In genomic region chr3:123883656-123884257, GRCh38 we compare ENCODE assay signal across 8 cellular contexts. TPM values are rescaled to one million over a fixed set of nuclear protein-coding genes. Genes with fewer than 3 reads are reported as not detected.
A peak's percentile ranks its signal among the peaks of the same experiment; 100 is the strongest.
DNase-seq lines count a peak whose midpoint lies in the region; ATAC-seq and TF ChIP-seq lines count a peak whose summit lies in the region.

No MANE protein-coding gene starts in this region.

- H3K4me3 ChIP-seq in right lobe of liver (peak overlapping the region; percentile 45 to 56 (median 46)), upper lobe of right lung (peak overlapping the region; percentile 53)

- WGBS in right lobe of liver (ENCODE audit: insufficient coverage, low coverage, low lambda C conversion rate, missing lambda C conversion rate): 16% methylated on average over 13 of the region's 44 CpGs

- H3K27ac ChIP-seq in right lobe of liver (no peak overlapping the region), upper lobe of right lung (no peak overlapping the region)

- intact Hi-C loops in right lobe of liver (cut with DNase I): no loop called here
- intact Hi-C loops in upper lobe of right lung (cut with DNase I): no loop called here

- H3K9me3 Mint-ChIP-seq in activated T-cell treated with anti-CD3 and anti-CD28 coated beads, Interleukin-2, amount 50 U/mL, for 72 hours: no peaks in the 10 kb centered on the region
- H3K9me3 Mint-ChIP-seq in activated T-cell treated with anti-CD3 and anti-CD28 coated beads, Interleukin-2, amount 50 U/mL, for 4 hours: no peaks in the 10 kb centered on the region
- peaks cover 0 to 11% (median 6%) of the 10 kb centered on the region in 5 experiments for H3K9me3 Mint-ChIP-seq in brain

- no peak for TF ChIP-seq CTCF in brain (conservative IDR thresholded peaks at IDR 0.05)
- no peak for TF ChIP-seq CTCF in right lobe of liver (IDR thresholded peaks at IDR 0.05)
- TF ChIP-seq CTCF in upper lobe of right lung (IDR thresholded peaks at IDR 0.05): no peak

- peak overlapping the region; percentile 73 for H3K4me3 Mint-ChIP-seq in activated T-cell treated with anti-CD3 and anti-CD28 coated beads, Interleukin-2, amount 50 U/mL, for 72 hours
- no peak overlapping the region for H3K4me3 Mint-ChIP-seq in activated T-cell treated with anti-CD3 and anti-CD28 coated beads, Interleukin-2, amount 50 U/mL, for 4 hours
- peak overlapping the region; percentile 64 to 84 (median 73) for H3K4me3 Mint-ChIP-seq in brain

- H3K4me1 Mint-ChIP-seq in activated T-cell treated with anti-CD3 and anti-CD28 coated beads, Interleukin-2, amount 50 U/mL, for 72 hours (ENCODE audit: low read depth): peaks cover 9% of the 10 kb centered on the region
- peaks cover 13% of the 10 kb centered on the region for H3K4me1 Mint-ChIP-seq in activated T-cell treated with anti-CD3 and anti-CD28 coated beads, Interleukin-2, amount 50 U/mL, for 4 hours (ENCODE audit: low read depth)
- H3K4me1 Mint-ChIP-seq in brain: peaks cover 5% of the 10 kb centered on the region

- H3K36me3 ChIP-seq in right lobe of liver (no peaks in the 10 kb centered on the region), upper lobe of right lung (no peaks in the 10 kb centered on the region)

- H3K4me1 ChIP-seq in right lobe of liver: peaks cover 0 to 18% (median 2%) of the 10 kb centered on the region in 4 donors
- peaks cover 7% of the 10 kb centered on the region for H3K4me1 ChIP-seq in upper lobe of right lung

- H3K36me3 Mint-ChIP-seq in activated T-cell treated with anti-CD3 and anti-CD28 coated beads, Interleukin-2, amount 50 U/mL, for 72 hours (ENCODE audit: insufficient read depth in 2 of 2): no peaks in the 10 kb centered on the region
- H3K36me3 Mint-ChIP-seq in activated T-cell treated with anti-CD3 and anti-CD28 coated beads, Interleukin-2, amount 50 U/mL, for 4 hours (ENCODE audit: insufficient read depth): no peaks in the 10 kb centered on the region
- H3K36me3 Mint-ChIP-seq in brain: no peaks in the 10 kb centered on the region

- H3K27me3 ChIP-seq in right lobe of liver: no peaks in the 10 kb centered on the region
- H3K27me3 ChIP-seq in upper lobe of right lung: peaks cover 7% of the 10 kb centered on the region

- no peak overlapping the region for H3K27ac Mint-ChIP-seq in activated T-cell treated with anti-CD3 and anti-CD28 coated beads, Interleukin-2, amount 50 U/mL, for 72 hours
- H3K27ac Mint-ChIP-seq in brain: no peak overlapping the region

- no peaks in the 10 kb centered on the region for H3K9me3 ChIP-seq in right lobe of liver
- no peaks in the 10 kb centered on the region for H3K9me3 ChIP-seq in upper lobe of right lung

- no peak for TF ChIP-seq POLR2A in right lobe of liver (IDR thresholded peaks at IDR 0.05)

- no peak for ATAC-seq in activated T-cell treated with anti-CD3 and anti-CD28 coated beads, Interleukin-2, amount 50 U/mL, for 72 hours (replicated peaks in 1 of 2)
- no peak for ATAC-seq in activated T-cell treated with anti-CD3 and anti-CD28 coated beads, Interleukin-2, amount 50 U/mL, for 4 hours
- ATAC-seq in right lobe of liver: peak in 2 of 4 donors; percentile 7 to 9
- ATAC-seq in upper lobe of right lung: peak; percentile 20
- no peak for ATAC-seq in GM19328 (IDR thresholded peaks at IDR 0.05; ENCODE audit: unreplicated experiment)

- H3K27me3 Mint-ChIP-seq in activated T-cell treated with anti-CD3 and anti-CD28 coated beads, Interleukin-2, amount 50 U/mL, for 72 hours (ENCODE audit: low read depth): peaks cover 46% of the 10 kb centered on the region
- H3K27me3 Mint-ChIP-seq in activated T-cell treated with anti-CD3 and anti-CD28 coated beads, Interleukin-2, amount 50 U/mL, for 4 hours (ENCODE audit: low read depth): peaks cover 53% of the 10 kb centered on the region
- peaks cover 58% of the 10 kb centered on the region for H3K27me3 Mint-ChIP-seq in brain

- peak in 1 of 2 donors; percentile 1 for DNase-seq in activated T-cell treated with anti-CD3 and anti-CD28 coated beads, Interleukin-2, amount 50 U/mL, for 72 hours
- no peak for DNase-seq in activated T-cell treated with anti-CD3 and anti-CD28 coated beads, Interleukin-2, amount 50 U/mL, for 4 hours
- peak in 1 of 3 donors; percentile 37 for DNase-seq in right lobe of liver
- DNase-seq in upper lobe of right lung: no peak
- no peak for DNase-seq in DMS114 treated with DMSO at 0.1 percent for 48 hours (lab: John Stamatoyannopoulos, UW; ENCODE audit: unreplicated experiment)
- no peak for DNase-seq in NK-92 treated with Interleukin-12 subunit alpha and Interleukin-12 subunit beta, amount 100 ng/mL, for 24 hours (lab: John Stamatoyannopoulos, UW)

RNA-seq across cellular contexts. Expression of gene MYLK, which starts 0.4 kb away (rescaled TPM):
- not detected for total RNA-seq in activated T-cell treated with anti-CD3 and anti-CD28 coated beads, Interleukin-2, amount 50 U/mL, for 72 hours
- total RNA-seq in activated T-cell treated with anti-CD3 and anti-CD28 coated beads, Interleukin-2, amount 50 U/mL, for 4 hours: under 1 TPM; 0.60 to 0.92 (median 0.68) TPM
- 24.3 TPM for polyA plus RNA-seq in brain (ENCODE audit: insufficient read depth, low read depth, low replicate concordance)
- total RNA-seq in right lobe of liver: 100 to 1,000 TPM in 3 of 6 experiments, 10 to 100 TPM in 3; 61.1 to 146 (median 97.8) TPM
- total RNA-seq in upper lobe of right lung: 248 TPM

Comparison
In these comparisons a context has a peak if more than half of its experiments do, and no peak if none do; other contexts are left out.
1. RNA of gene MYLK, which starts 0.4 kb away (total RNA-seq): 248 TPM in upper lobe of right lung (single experiment) and 61.1 to 146 TPM in right lobe of liver; 0.60 to 0.92 TPM in activated T-cell treated with anti-CD3 and anti-CD28 coated beads, Interleukin-2, amount 50 U/mL, for 4 hours and not detected in activated T-cell treated with anti-CD3 and anti-CD28 coated beads, Interleukin-2, amount 50 U/mL, for 72 hours; every median in the first group is over 10 times any median in the second.